ENCODE assay signal across 10 cellular contexts in the genomic region with DNA sequence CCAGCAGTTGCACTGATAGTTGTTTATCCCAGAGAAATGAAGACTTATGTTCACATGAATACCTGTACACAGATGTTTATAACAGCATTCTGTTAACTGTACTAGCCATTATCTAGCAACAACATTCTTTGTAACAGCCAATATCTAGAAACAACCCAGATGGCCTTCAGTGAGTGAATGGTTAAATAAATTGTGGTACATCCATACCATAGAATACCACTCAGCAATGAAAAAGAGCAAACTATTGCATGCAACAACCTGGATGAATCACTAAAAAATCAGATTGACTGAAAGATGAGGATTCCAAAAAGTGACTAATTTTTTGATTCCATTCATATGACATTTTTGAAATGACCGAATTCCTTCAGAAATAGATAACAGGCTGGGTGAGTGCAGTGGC.
"Had no signal": no experiment of that assay in that cellular context is flagged by ENCODE, and none has a peak within 500 bp of the region (broad histone marks: within the 10 kb centered on the region; RNA-seq: fewer than 3 reads in every experiment).

No MANE protein-coding gene starts in this region.

- H3K9me3 ChIP-seq: HAP-1 had no signal

- H2AFZ ChIP-seq: GM23248, GM23338 had no signal

- H3K4me2 ChIP-seq: GM23338 had no signal

- FAIRE-seq: H54 had no signal

- ATAC-seq: GM23338, HCT116 had no signal

- H3K4me1 ChIP-seq: HAP-1 had no signal

- H3K27ac ChIP-seq: GM23248 had no signal

- DNase-seq: GM23248, GOT3, H7, H9, HCEC 1CT, HFFc6 had no signal

- H3K36me3 ChIP-seq: HAP-1 had no signal

- H3K9ac ChIP-seq: GM23248 had no signal

- H3K4me3 ChIP-seq: GM23248, GM23338, HAP-1 had no signal
